Comparison of ENCODE assay signal across 23 cellular contexts in genomic region chrX:151814767-151815166, GRCh38.
"Had no signal": no experiment of that assay in that cellular context is flagged by ENCODE, and none has a peak within 500 bp of the region (broad histone marks: within the 10 kb centered on the region; RNA-seq: fewer than 3 reads in every experiment).

No MANE protein-coding gene starts in this region.

- DNase-seq: dermis blood vessel endothelial cell; dorsolateral prefrontal cortex; effector CD4-positive, alpha-beta T cell; effector memory CD4-positive, alpha-beta T cell; esophagus squamous epithelium; foreskin fibroblast; foreskin melanocyte; gastrocnemius medialis; glutamatergic neuron; head of caudate nucleus; heart right ventricle; hippocampal formation; immature natural killer cell; islet precursor cell; kidney; kidney glomerular epithelial cell; left lung; left ventricle myocardium superior; lower lobe of right lung; mammary epithelial cell; mesendoderm; midbrain had no signal

- H3K27me3 ChIP-seq: esophagus squamous epithelium, gastrocnemius medialis, left lung had no signal

- ATAC-seq: gastrocnemius medialis, heart right ventricle, left lung, left ventricle myocardium superior, lower lobe of right lung had no signal

- H3K9me3 ChIP-seq: esophagus squamous epithelium, gastrocnemius medialis, heart right ventricle, left lung, lower lobe of right lung had no signal

- H3K4me3 ChIP-seq: coronary artery, dorsolateral prefrontal cortex, esophagus squamous epithelium, gastrocnemius medialis, heart right ventricle, left lung, lower lobe of right lung had no signal

- H3K36me3 ChIP-seq: esophagus squamous epithelium, gastrocnemius medialis, heart right ventricle, left lung, lower lobe of right lung had no signal

- H3K27ac ChIP-seq: coronary artery, dorsolateral prefrontal cortex, esophagus squamous epithelium, gastrocnemius medialis, heart right ventricle, left lung, lower lobe of right lung had no signal

- H3K4me1 ChIP-seq: esophagus squamous epithelium, gastrocnemius medialis, heart right ventricle, left lung, lower lobe of right lung had no signal
